33 cellular contexts compared by ENCODE assay signal in genomic region chr11:33594188-33594587, GRCh38.
DNase-seq lines count a peak whose midpoint lies in the region; ATAC-seq, FAIRE-seq and TF ChIP-seq lines count a peak whose summit lies in the region.
"Had no signal": no experiment of that assay in that cellular context is flagged by ENCODE, and none has a peak within 500 bp of the region (broad histone marks: within the 10 kb centered on the region; RNA-seq: fewer than 3 reads in every experiment).

No MANE protein-coding gene starts in this region.

- DNase-seq in HepG2 (ENCODE audit: low spot score) = no peak
- no peak for DNase-seq in right lobe of liver
- DNase-seq in A549 (ENCODE audit: low read depth in 1 of 2, low spot score in 1 of 2) = no peak
- DNase-seq in GM23338 (ENCODE audit: low spot score) = no peak
- no peak for DNase-seq in NCI-H2029 treated with DMSO at 0.1 percent for 48 hours (lab: John Stamatoyannopoulos, UW)
- DNase-seq: 8988T; ACHN; AML-193; BE2C; C1 segment of cervical spinal cord; Caco-2; Calu3; CD4-positive, alpha-beta memory T cell; CD4-positive, alpha-beta T cell; CD4-positive, CD25-positive, alpha-beta regulatory T cell; CD8-positive, alpha-beta memory T cell; CD8-positive, alpha-beta T cell; COR-L47; DMS 273 treated with DMSO at 0.1 percent for 48 hours; DMS153; DMS53; DMS79; DMS79 treated with DMSO at 0.1 percent for 48 hours; DND-41; EL had no signal

- CTCF ChIA-PET in HepG2 (lab: Yijun Ruan, JAX; ENCODE audit: low intra/inter-chr PET ratio, low total read pairs) = no interaction called here
- CTCF ChIA-PET in A549 (lab: Yijun Ruan, JAX) = no interaction called here

- no peaks in the 10 kb centered on the region for H3K79me2 ChIP-seq in HepG2 (ENCODE audit: insufficient read depth, low read length)
- no peaks in the 10 kb centered on the region for H3K79me2 ChIP-seq in GM23338 (replicated peaks; ENCODE audit: insufficient read depth)

- FAIRE-seq in HepG2 (lab: Jason Lieb, UNC) (no peak), A549 (lab: Jason Lieb, UNC) (no peak)
- FAIRE-seq: D721Med had no signal

- no peak overlapping the region for H3K27ac Mint-ChIP-seq in GM23338
- H3K27ac Mint-ChIP-seq: B cell; CD14-positive monocyte; CD4-positive, alpha-beta memory T cell; CD4-positive, alpha-beta T cell; CD4-positive, CD25-positive, alpha-beta regulatory T cell; CD8-positive, alpha-beta T cell had no signal

- H3K4me2 ChIP-seq in HepG2 (ENCODE audit: low read depth, low read length) (no peak overlapping the region), A549 (no peak overlapping the region), GM23338 (no peak overlapping the region)
- H3K4me2 ChIP-seq: BLaER1; BLaER1 treated with 17β-estradiol and CSF1 and Interleukin-3, amounts not matched to agents 10 nM and 100 nM had no signal

- TF ChIP-seq CTCF in HepG2 (CRISPR knock-in tag; IDR thresholded peaks at IDR 0.05) (no peak), right lobe of liver (IDR thresholded peaks at IDR 0.05) (no peak), A549 (IDR thresholded peaks at IDR 0.05) (no peak), GM23338 (conservative IDR thresholded peaks at IDR 0.05; ENCODE audit: low read depth in 2 of 2) (no peak)

- peaks cover 7% of the 10 kb centered on the region; the same call in 2 of the 3 replicates for H3K4me1 Mint-ChIP-seq in GM23338
- H3K4me1 Mint-ChIP-seq: B cell; CD14-positive monocyte; CD4-positive, alpha-beta memory T cell; CD4-positive, CD25-positive, alpha-beta regulatory T cell; CD8-positive, alpha-beta memory T cell had no signal

- no peaks in the 10 kb centered on the region for H3K36me3 Mint-ChIP-seq in GM23338 (ENCODE audit: low read depth)
- H3K36me3 Mint-ChIP-seq: CD14-positive monocyte; CD4-positive, alpha-beta memory T cell; CD4-positive, CD25-positive, alpha-beta regulatory T cell; CD8-positive, alpha-beta memory T cell; CD8-positive, alpha-beta T cell had no signal

- no peak overlapping the region for H3K4me3 ChIP-seq in HepG2 (replicated peaks in 1 of 3; ENCODE audit: insufficient read depth in 1 of 3, low read depth in 2 of 3, low read length in 3 of 3)
- no peak overlapping the region for H3K4me3 ChIP-seq in right lobe of liver
- H3K4me3 ChIP-seq in A549 = no peak overlapping the region
- no peak overlapping the region for H3K4me3 ChIP-seq in GM23338
- H3K4me3 ChIP-seq: BLaER1; BLaER1 treated with 17β-estradiol and CSF1 and Interleukin-3, amounts not matched to agents 10 nM and 100 nM had no signal

- ATAC-seq in HepG2 = no peak
- ATAC-seq in right lobe of liver = no peak
- no peak for ATAC-seq in A549
- ATAC-seq in GM23338 = no peak
- ATAC-seq in HG02970 (IDR thresholded peaks at IDR 0.05; ENCODE audit: low FRiP score, unreplicated experiment) = no peak
- ATAC-seq: CD8-positive, alpha-beta T cell had no signal

- H3K9me3 ChIP-seq in HepG2 (ENCODE audit: low read length) (no peaks in the 10 kb centered on the region), right lobe of liver (no peaks in the 10 kb centered on the region), A549 (peaks cover 8% of the 10 kb centered on the region; the same call in 2 of the 3 replicates)
- H3K9me3 ChIP-seq: BE2C, BLaER1 had no signal

- TF ChIP-seq RAD21 in HepG2 (CRISPR knock-in tag; IDR thresholded peaks at IDR 0.05) (no peak), A549 (conservative IDR thresholded peaks at IDR 0.05 in 1 of 2, IDR thresholded peaks at IDR 0.05 in 1 of 2) (no peak)

- H3K4me3 Mint-ChIP-seq in GM23338 = no peak overlapping the region
- H3K4me3 Mint-ChIP-seq: B cell; CD14-positive monocyte; CD4-positive, alpha-beta memory T cell; CD4-positive, alpha-beta T cell; CD4-positive, CD25-positive, alpha-beta regulatory T cell; CD8-positive, alpha-beta memory T cell; CD8-positive, alpha-beta T cell had no signal

- in situ Hi-C loops in HepG2 (cut with HindIII; ENCODE audit: extremely low pct_ligation_motif_present, low pct_unique_long_range_greater_than_20kb) = no loop called here

- H3K36me3 ChIP-seq in HepG2 (replicated peaks in 1 of 2; ENCODE audit: control insufficient read depth in 1 of 2, insufficient read depth in 2 of 2, low read length in 2 of 2) (no peaks in the 10 kb centered on the region), right lobe of liver (no peaks in the 10 kb centered on the region), GM23338 (ENCODE audit: insufficient read depth) (no peaks in the 10 kb centered on the region; the same call in 1 of the 2 replicates)
- H3K36me3 ChIP-seq: BE2C; BLaER1; BLaER1 treated with 17β-estradiol and CSF1 and Interleukin-3, amounts not matched to agents 10 nM and 100 nM had no signal

- 0 out of 2 replicates have a peak, but pooled peaks cover 5% of the 10 kb centered on the region for H3K9me2 ChIP-seq in GM23338 (ENCODE audit: insufficient read depth)

- H3K27me3 Mint-ChIP-seq in GM23338 (ENCODE audit: insufficient read depth, low read depth, poor library complexity) = no peaks in the 10 kb centered on the region

- no peak overlapping the region for H3K9ac ChIP-seq in HepG2 (ENCODE audit: insufficient read depth, low read depth, low read length)
- H3K9ac ChIP-seq: BLaER1; BLaER1 treated with 17β-estradiol and CSF1 and Interleukin-3, amounts not matched to agents 10 nM and 100 nM had no signal

- H4K20me1 ChIP-seq in HepG2 (ENCODE audit: insufficient read depth, low read length) (no peaks in the 10 kb centered on the region), GM23338 (replicated peaks; ENCODE audit: insufficient read depth) (no peaks in the 10 kb centered on the region)
- H4K20me1 ChIP-seq: BLaER1; BLaER1 treated with 17β-estradiol and CSF1 and Interleukin-3, amounts not matched to agents 10 nM and 100 nM had no signal

- intact Hi-C loops in HepG2 (cut with micrococcal nuclease; ENCODE audit: unreplicated experiment) = no loop called here
- intact Hi-C loops in right lobe of liver (cut with DNase I) = no loop called here

- H3K27me3 ChIP-seq in HepG2 (ENCODE audit: control insufficient read depth in 1 of 2, insufficient read depth in 2 of 2, low read length in 2 of 2) (peaks cover 0 to 20% of the 10 kb centered on the region in 2 experiments; a peak in 3 of 5 replicates), right lobe of liver (no peaks in the 10 kb centered on the region), GM23338 (ENCODE audit: insufficient read depth) (no peaks in the 10 kb centered on the region)
- H3K27me3 ChIP-seq: BE2C; BLaER1; BLaER1 treated with 17β-estradiol and CSF1 and Interleukin-3, amounts not matched to agents 10 nM and 100 nM had no signal

- no TSS peak for BruUV-seq in HepG2 (replicated peaks; lab: Mats Ljungman, UMichigan)

- TF ChIP-seq EP300 in HepG2 (IDR thresholded peaks at IDR 0.05; ENCODE audit: low read depth in 2 of 2, low read length in 2 of 2) (no peak), HepG2 (CRISPR knock-in tag; IDR thresholded peaks at IDR 0.05; ENCODE audit: borderline replicate concordance) (no peak), A549 (IDR thresholded peaks at IDR 0.05) (no peak)

- no peaks in the 10 kb centered on the region; the same call in 2 of the 3 replicates for H3K9me3 Mint-ChIP-seq in GM23338
- H3K9me3 Mint-ChIP-seq: CD4-positive, alpha-beta T cell; CD8-positive, alpha-beta memory T cell had no signal

- H3K4me1 ChIP-seq in HepG2 (ENCODE audit: insufficient read depth, low read length) = no peaks in the 10 kb centered on the region
- H3K4me1 ChIP-seq in right lobe of liver = no peaks in the 10 kb centered on the region
- no peaks in the 10 kb centered on the region for H3K4me1 ChIP-seq in A549
- peaks cover 5% of the 10 kb centered on the region; the same call in 1 of the 2 replicates for H3K4me1 ChIP-seq in GM23338 (ENCODE audit: insufficient read depth)
- H3K4me1 ChIP-seq: BE2C; BLaER1; BLaER1 treated with 17β-estradiol and CSF1 and Interleukin-3, amounts not matched to agents 10 nM and 100 nM; Caco-2 had no signal

- H3K27ac ChIP-seq in HepG2 (ENCODE audit: extremely low read length, insufficient read depth, low read length) = no peak overlapping the region
- H3K27ac ChIP-seq in right lobe of liver = no peak overlapping the region
- no peak overlapping the region for H3K27ac ChIP-seq in A549
- no peak overlapping the region for H3K27ac ChIP-seq in GM23338 (ENCODE audit: low read depth)
- H3K27ac ChIP-seq: 22Rv1; BLaER1; BLaER1 treated with 17β-estradiol and CSF1 and Interleukin-3, amounts not matched to agents 10 nM and 100 nM; C4-2B had no signal

- POLR2A ChIA-PET in HepG2 (lab: Yijun Ruan, JAX) (no interaction called here), A549 (lab: Yijun Ruan, JAX) (no interaction called here)

- H3F3A ChIP-seq in GM23338 (replicated peaks; ENCODE audit: low read depth) = no peaks in the 10 kb centered on the region

- H2AFZ ChIP-seq in HepG2 (ENCODE audit: low read length) (no peak overlapping the region), GM23338 (no peak overlapping the region)

- TF ChIP-seq POLR2A in HepG2 (IDR thresholded peaks at IDR 0.05; ENCODE audit: insufficient read depth in 1 of 2, low read depth in 2 of 2, low read length in 2 of 2) = no peak
- TF ChIP-seq POLR2A in right lobe of liver (IDR thresholded peaks at IDR 0.05) = no peak
- TF ChIP-seq POLR2A in A549 (IDR thresholded peaks at IDR 0.05; ENCODE audit: low read length) = no peak

TF ChIP-seq in HepG2, 621 proteins besides CTCF, POLR2A, EP300 and RAD21 (continues in another document):
- no peak for TF ChIP-seq FOXA1 (IDR thresholded peaks at IDR 0.05)
- TF ChIP-seq FOXA1 (CRISPR knock-in tag; IDR thresholded peaks at IDR 0.05) = no peak
- TF ChIP-seq ZNF331 (CRISPR knock-in tag; IDR thresholded peaks at IDR 0.05) = peak; percentile 97
- TF ChIP-seq RCOR2 (CRISPR knock-in tag; IDR thresholded peaks at IDR 0.05) = no peak
- no peak for TF ChIP-seq NBN (conservative IDR thresholded peaks at IDR 0.05)

TF ChIP-seq in A549, 52 proteins besides CTCF, POLR2A, EP300 and RAD21:
- TF ChIP-seq CBX2 (IDR thresholded peaks at IDR 0.05; ENCODE audit: borderline replicate concordance, low read depth) (no peak), RNF2 (IDR thresholded peaks at IDR 0.05; ENCODE audit: borderline replicate concordance, low read depth) (no peak), HDAC2 (IDR thresholded peaks at IDR 0.05) (no peak), RFX5 (IDR thresholded peaks at IDR 0.05) (no peak), HOXB5 (CRISPR knock-in tag; IDR thresholded peaks at IDR 0.05) (no peak), MAFK (IDR thresholded peaks at IDR 0.05; ENCODE audit: partially characterized antibody) (peak; percentile 16)
TF ChIP-seq in A549: peak in this region for 1.

TF ChIP-seq in GM23338, 12 proteins besides CTCF, POLR2A, EP300 and RAD21 (continues in another document):
- TF ChIP-seq ZNF331 (CRISPR knock-in tag; IDR thresholded peaks at IDR 0.05; ENCODE audit: low read depth) = peak; percentile 80
- no peak for TF ChIP-seq NANOG (IDR thresholded peaks at IDR 0.05; ENCODE audit: borderline replicate concordance)

Comparison
In these comparisons a context has a peak if more than half of its experiments do, and no peak if none do; other contexts are left out.
1. Of the 38 proteins assayed by ChIP-seq in both HepG2 and A549: peak only in HepG2: none; only in A549: MAFK; in both: none; in neither: 37.